Comparison of ENCODE assay signal across 24 cellular contexts in the genomic region with DNA sequence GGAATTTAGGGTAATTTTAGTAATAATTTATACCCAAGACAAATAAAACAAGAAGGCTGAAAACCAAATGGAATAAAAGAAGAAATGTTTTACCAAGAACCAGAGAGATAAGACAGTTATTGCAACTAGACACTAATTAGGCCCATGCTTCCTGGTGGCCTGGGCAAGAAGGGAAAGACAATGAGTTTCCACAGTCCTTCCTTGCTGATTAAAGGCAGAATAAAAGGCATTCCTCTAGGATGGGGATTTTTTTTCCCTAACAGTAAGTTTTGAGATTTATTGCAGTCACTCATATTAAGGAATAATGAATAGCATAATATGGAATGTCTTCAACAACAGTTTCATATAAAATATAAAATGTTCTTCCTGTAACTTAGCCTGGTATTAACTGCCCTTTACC. TPM values are rescaled to one million over a fixed set of nuclear protein-coding genes. Genes with fewer than 3 reads are reported as not detected.
"Had no signal": no experiment of that assay in that cellular context is flagged by ENCODE, and none has a peak within 500 bp of the region (broad histone marks: within the 10 kb centered on the region; RNA-seq: fewer than 3 reads in every experiment).

No MANE protein-coding gene starts in this region.

- H3K4me3 ChIP-seq: cardiac muscle cell, SK-N-MC had no signal

- DNase-seq: activated CD4-positive, alpha-beta T cell treated with anti-CD3 and anti-CD28 coated beads for 4 hours; activated CD8-positive, alpha-beta memory T cell treated with anti-CD3 and anti-CD28 coated beads, Interleukin-2, amount 50 U/mL, for 4 hours; activated CD8-positive, alpha-beta T cell treated with anti-CD3 and anti-CD28 coated beads for 36 hours; activated effector memory CD4-positive, alpha-beta T cell treated with anti-CD3 and anti-CD28 coated beads, Interleukin-2, amount 50 U/mL, for 16 hours; activated naive CD4-positive, alpha-beta T cell treated with anti-CD3 and anti-CD28 coated beads for 36 hours; amygdala; brain microvascular endothelial cell; NCI-H1092 treated with DMSO at 0.1 percent for 48 hours; NCI-H1417 treated with DMSO at 0.1 percent for 48 hours; NCI-H1694; NCI-H2029; NCI-H2107; NCI-H2171 treated with DMSO at 0.1 percent for 48 hours; NCI-H345; NCI-H510A; NCI-H69; SIG-M5; SW 1271 had no signal

- H3K27ac ChIP-seq: brain microvascular endothelial cell, KMS-11, SK-N-MC had no signal

- H3K4me3 Mint-ChIP-seq: activated CD8-positive, alpha-beta T cell treated with anti-CD3 and anti-CD28 coated beads for 36 hours; activated naive CD4-positive, alpha-beta T cell treated with anti-CD3 and anti-CD28 coated beads for 36 hours; activated naive CD8-positive, alpha-beta T cell; activated T-helper 1 cell treated with anti-CD3 and anti-CD28 coated beads, Interleukin-12 subunit alpha, Interleukin-12 subunit beta, Interleukin-2, Interleukin-4 antibody, amounts not matched to agents 30 ng/mL and 10 ng/mL and 1 ng/mL, durations not matched to agents 14 hours and 24 hours and 36 hours had no signal

- H3K36me3 ChIP-seq: brain microvascular endothelial cell, cardiac muscle cell had no signal

- H3K27me3 Mint-ChIP-seq: activated CD8-positive, alpha-beta T cell treated with anti-CD3 and anti-CD28 coated beads for 36 hours; activated naive CD8-positive, alpha-beta T cell had no signal

- H3K27me3 ChIP-seq: brain microvascular endothelial cell, cardiac muscle cell had no signal

- H3K4me2 ChIP-seq: KMS-11 had no signal

- H3K9me3 Mint-ChIP-seq: activated CD8-positive, alpha-beta T cell treated with anti-CD3 and anti-CD28 coated beads for 36 hours; activated naive CD4-positive, alpha-beta T cell treated with anti-CD3 and anti-CD28 coated beads for 36 hours; activated T-helper 1 cell treated with anti-CD3 and anti-CD28 coated beads, Interleukin-12 subunit alpha, Interleukin-12 subunit beta, Interleukin-2, Interleukin-4 antibody, amounts not matched to agents 30 ng/mL and 10 ng/mL and 1 ng/mL, durations not matched to agents 14 hours and 24 hours and 36 hours had no signal

- H3K27ac Mint-ChIP-seq: activated CD8-positive, alpha-beta T cell treated with anti-CD3 and anti-CD28 coated beads for 36 hours; activated naive CD4-positive, alpha-beta T cell treated with anti-CD3 and anti-CD28 coated beads for 36 hours; activated T-helper 1 cell treated with anti-CD3 and anti-CD28 coated beads, Interleukin-12 subunit alpha, Interleukin-12 subunit beta, Interleukin-2, Interleukin-4 antibody, amounts not matched to agents 30 ng/mL and 10 ng/mL and 1 ng/mL, durations not matched to agents 14 hours and 24 hours and 36 hours had no signal

- H3K36me3 Mint-ChIP-seq: activated naive CD8-positive, alpha-beta T cell had no signal

- H3K9ac ChIP-seq: KMS-11 had no signal

RNA-seq across cellular contexts. Expression of a gene that starts 42.0 kb away (rescaled TPM):
- total RNA-seq: activated T-helper 1 cell treated with anti-CD3 and anti-CD28 coated beads, Interleukin-12 subunit alpha, Interleukin-12 subunit beta, Interleukin-2, Interleukin-4 antibody, amounts not matched to agents 30 ng/mL and 10 ng/mL and 1 ng/mL, durations not matched to agents 14 hours and 24 hours and 36 hours; T-helper 1 cell treated with Interleukin-12 subunit alpha and Interleukin-12 subunit beta and Interleukin-4 antibody, amounts not matched to agents 30 ng/mL and 1 ng/mL, for 36 hours had no signal
